ENCODE assay signal across 1 cellular context in genomic region chr7:128266891-128267839, GRCh38.
A peak's percentile ranks its signal among the peaks of the same experiment; 100 is the strongest.
TF ChIP-seq lines count a peak whose summit lies in the region.

No MANE protein-coding gene starts in this region.

TF ChIP-seq in HEK293, 187 proteins besides CTCF, POLR2A, EP300 and RAD21 (continued from another document):
- TF ChIP-seq ZNF174 (tag by site-specific recombination; IDR thresholded peaks at IDR 0.05) (no peak), ZNF214 (tag by site-specific recombination; IDR thresholded peaks at IDR 0.05; ENCODE audit: borderline replicate concordance) (no peak), ZNF580 (tag by site-specific recombination; IDR thresholded peaks at IDR 0.05) (peak; percentile 15; the same call in 1 of the 2 replicates), PRDM1 (tag by site-specific recombination; IDR thresholded peaks at IDR 0.05) (peak; percentile 35; the same call in 1 of the 2 replicates), ZNF561 (tag by site-specific recombination; IDR thresholded peaks at IDR 0.05; ENCODE audit: borderline replicate concordance) (no peak), ZSCAN4 (tag by site-specific recombination; IDR thresholded peaks at IDR 0.05) (no peak), ZIC2 (tag by site-specific recombination; IDR thresholded peaks at IDR 0.05) (0 out of 2 replicates have a peak, but pooled peaks have one; percentile 4), PRDM10 (tag by site-specific recombination; IDR thresholded peaks at IDR 0.05) (peak; percentile 78), ZSCAN18 (tag by site-specific recombination; IDR thresholded peaks at IDR 0.05) (no peak), ZNF248 (tag by site-specific recombination; IDR thresholded peaks at IDR 0.05) (no peak), KLF1 (tag by site-specific recombination; IDR thresholded peaks at IDR 0.05) (no peak), ZNF335 (tag by site-specific recombination; conservative IDR thresholded peaks at IDR 0.05) (peak; percentile 99), ZNF707 (tag by site-specific recombination; IDR thresholded peaks at IDR 0.05) (no peak), HOXA7 (CRISPR knock-in tag; IDR thresholded peaks at IDR 0.05; ENCODE audit: borderline replicate concordance) (no peak), ZNF473 (tag by site-specific recombination; IDR thresholded peaks at IDR 0.05) (no peak), KLF16 (tag by site-specific recombination; IDR thresholded peaks at IDR 0.05) (peak; percentile 25; the same call in 1 of the 2 replicates), ZSCAN16 (tag by site-specific recombination; IDR thresholded peaks at IDR 0.05) (no peak), ZNF692 (tag by site-specific recombination; IDR thresholded peaks at IDR 0.05) (peak; percentile 63; the same call in 1 of the 2 replicates), GLI2 (tag by site-specific recombination; IDR thresholded peaks at IDR 0.05; ENCODE audit: borderline replicate concordance, low read depth) (no peak), OVOL3 (tag by site-specific recombination; IDR thresholded peaks at IDR 0.05) (no peak), ZNF211 (tag by site-specific recombination; IDR thresholded peaks at IDR 0.05; ENCODE audit: low read depth) (no peak), OSR2 (tag by site-specific recombination; IDR thresholded peaks at IDR 0.05) (peak; percentile 31; the same call in 1 of the 2 replicates), ZNF121 (tag by site-specific recombination; IDR thresholded peaks at IDR 0.05) (no peak), ZNF76 (tag by site-specific recombination; IDR thresholded peaks at IDR 0.05; ENCODE audit: borderline replicate concordance, low read depth) (no peak), GLIS1 (tag by site-specific recombination; IDR thresholded peaks at IDR 0.05) (peak; percentile 77), ZNF518A (tag by site-specific recombination; conservative IDR thresholded peaks at IDR 0.05; ENCODE audit: low read depth) (peak; percentile 33; the same call in 1 of the 2 replicates), ZFP37 (tag by site-specific recombination; IDR thresholded peaks at IDR 0.05) (no peak), ZNF18 (tag by site-specific recombination; IDR thresholded peaks at IDR 0.05) (no peak), ZFHX2 (tag by site-specific recombination; conservative IDR thresholded peaks at IDR 0.05) (no peak), ATF2 (tag by site-specific recombination; IDR thresholded peaks at IDR 0.05; ENCODE audit: low read depth) (0 out of 2 replicates have a peak, but pooled peaks have one; percentile 9), ZNF274 (IDR thresholded peaks at IDR 0.05; ENCODE audit: low read length) (no peak), ZNF274 (tag by site-specific recombination; IDR thresholded peaks at IDR 0.05; ENCODE audit: borderline replicate concordance) (no peak), FEZF1 (tag by site-specific recombination; IDR thresholded peaks at IDR 0.05) (peak; percentile 30; the same call in 1 of the 2 replicates), ZNF677 (tag by site-specific recombination; IDR thresholded peaks at IDR 0.05) (no peak), ZNF140 (tag by site-specific recombination; IDR thresholded peaks at IDR 0.05) (no peak), MZF1 (tag by site-specific recombination; IDR thresholded peaks at IDR 0.05; ENCODE audit: borderline replicate concordance) (peak; percentile 83), ZNF501 (tag by site-specific recombination; IDR thresholded peaks at IDR 0.05) (no peak), ZBTB48 (tag by site-specific recombination; IDR thresholded peaks at IDR 0.05) (peak; percentile 82), ZNF23 (tag by site-specific recombination; IDR thresholded peaks at IDR 0.05; ENCODE audit: borderline replicate concordance) (no peak), ZNF664 (tag by site-specific recombination; IDR thresholded peaks at IDR 0.05) (no peak), ZFP3 (tag by site-specific recombination; IDR thresholded peaks at IDR 0.05; ENCODE audit: low read depth) (no peak), ZNF341 (tag by site-specific recombination; IDR thresholded peaks at IDR 0.05; ENCODE audit: low read depth) (peak; percentile 62), ZNF132 (tag by site-specific recombination; IDR thresholded peaks at IDR 0.05; ENCODE audit: borderline replicate concordance) (no peak), SP7 (tag by site-specific recombination; IDR thresholded peaks at IDR 0.05) (0 out of 2 replicates have a peak, but pooled peaks have one; percentile 13), ZBTB17 (tag by site-specific recombination; IDR thresholded peaks at IDR 0.05) (peak; percentile 97)
